22 cellular contexts compared by ENCODE assay signal in genomic region chr10:110218627-110219026, GRCh38. TPM values are rescaled to one million over a fixed set of nuclear protein-coding genes. Genes with fewer than 3 reads are reported as not detected.
DNase-seq lines count a peak whose midpoint lies in the region; ATAC-seq, FAIRE-seq and TF ChIP-seq lines count a peak whose summit lies in the region.
"Had no signal": no experiment of that assay in that cellular context is flagged by ENCODE, and none has a peak within 500 bp of the region (broad histone marks: within the 10 kb centered on the region; RNA-seq: fewer than 3 reads in every experiment).

No MANE protein-coding gene starts in this region.

- H3K4me1 ChIP-seq in K562 (replicated peaks in 1 of 2; ENCODE audit: control insufficient read depth in 2 of 2, insufficient read depth in 2 of 2, low read length in 2 of 2) (peaks cover 38 to 54% of the 10 kb centered on the region in 2 experiments; a peak in 4 of 5 replicates), sigmoid colon (peaks cover 0 to 65% (median 52%) of the 10 kb centered on the region in 4 donors)

- TF ChIP-seq EP300 in K562 (IDR thresholded peaks at IDR 0.05; ENCODE audit: low read length) (no peak), sigmoid colon (IDR thresholded peaks at IDR 0.05) (no peak)

- TF ChIP-seq POLR2A in K562 (conservative IDR thresholded peaks at IDR 0.05) (no peak), sigmoid colon (IDR thresholded peaks at IDR 0.05) (no peak)

- DNase-seq in SKM-1 (lab: John Stamatoyannopoulos, UW; ENCODE audit: unreplicated experiment) (peak; percentile 6), SKM-1 treated with dmso at 0.1 percent for 144 hours (lab: John Stamatoyannopoulos, UW; ENCODE audit: unreplicated experiment) (no peak), KBM-7 (peak; percentile 58), K562 (ENCODE audit: extremely low read depth in 1 of 4, low spot score in 3 of 4) (no peak), sigmoid colon (no peak)
- DNase-seq: 8988T; adrenal gland; BE2C; caudate nucleus; head of caudate nucleus; immature natural killer cell; naive thymus-derived CD4-positive, alpha-beta T cell; NCI-H2029; pancreas; SHP77; WERI-Rb-1 had no signal

- ATAC-seq in K562 (no peak), HG03469 (IDR thresholded peaks at IDR 0.05; ENCODE audit: unreplicated experiment) (no peak), HG02840 (IDR thresholded peaks at IDR 0.05; ENCODE audit: low FRiP score, unreplicated experiment) (no peak), GM21390 (IDR thresholded peaks at IDR 0.05; ENCODE audit: unreplicated experiment) (no peak)
- ATAC-seq: naive thymus-derived CD4-positive, alpha-beta T cell; pancreas had no signal

- no peak overlapping the region for H3K4me2 ChIP-seq in K562 (ENCODE audit: insufficient read depth, low read length)

- H3K27me3 ChIP-seq in K562 (ENCODE audit: control insufficient read depth in 2 of 2, insufficient read depth in 2 of 2, low read length in 2 of 2) (no peaks in the 10 kb centered on the region), sigmoid colon (no peaks in the 10 kb centered on the region)
- H3K27me3 ChIP-seq: adrenal gland, BE2C, pancreas had no signal

- H3K36me3 ChIP-seq in K562 (ENCODE audit: control insufficient read depth, insufficient read depth, low read length) (no peaks in the 10 kb centered on the region), sigmoid colon (no peaks in the 10 kb centered on the region)
- H3K36me3 ChIP-seq: adrenal gland, BE2C, pancreas, WERI-Rb-1 had no signal

- no peak overlapping the region for H3K27ac ChIP-seq in K562 (ENCODE audit: extremely low read depth, low read depth, low read length)
- H3K27ac ChIP-seq in sigmoid colon, result peak overlapping the region in 3 of 4 donors; percentile 2 to 92 (median 91)
- H3K27ac ChIP-seq: pancreas, WERI-Rb-1 had no signal

- POLR2A ChIA-PET in K562 (lab: Yijun Ruan, JAX), result interaction anchor here (4.9 kb wide), 1 partner anchor 7 kb away, joined by 61 read pairs; no protein-coding TSS in a partner anchor

- H3K4me3 ChIP-seq in K562, result no peak overlapping the region
- no peak overlapping the region for H3K4me3 ChIP-seq in sigmoid colon
- H3K4me3 ChIP-seq: adrenal gland, lung, pancreas had no signal

- no peak for FAIRE-seq in K562 (lab: Jason Lieb, UNC)
- FAIRE-seq: D721Med, G401.6, pancreas had no signal

- H3K9me1 ChIP-seq in K562 (ENCODE audit: control insufficient read depth, insufficient read depth, low read length), result no peaks in the 10 kb centered on the region

- TF ChIP-seq RAD21 in K562 (CRISPR knock-in tag; conservative IDR thresholded peaks at IDR 0.05 in 1 of 2, IDR thresholded peaks at IDR 0.05 in 1 of 2), result no peak

- BruUV-seq in K562 (replicated peaks; lab: Mats Ljungman, UMichigan), result no TSS peak

- H4K20me1 ChIP-seq in K562 (replicated peaks; ENCODE audit: control insufficient read depth, insufficient read depth, low read length), result no peaks in the 10 kb centered on the region

- 67% methylated on average over 6 of the region's 7 CpGs for WGBS in K562 (ENCODE audit: insufficient coverage, low coverage, missing lambda C conversion rate)
- WGBS in sigmoid colon, 2 donors, result 66 to 80% methylated on average over 7 of the region's 7 CpGs

- intact Hi-C loops in K562 (cut with micrococcal nuclease) (no loop called here), sigmoid colon (cut with DNase I) (no loop called here)

- no peak overlapping the region for H2AFZ ChIP-seq in K562 (ENCODE audit: low read depth, low read length)

- in situ Hi-C loops in KBM-7 (cut with MboI; ENCODE audit: low pct_unique_long_range_greater_than_20kb, low sequenced_read_pairs) (no loop called here), K562 (cut with MboI) (no loop called here)

- TF ChIP-seq CTCF in K562 (IDR thresholded peaks at IDR 0.05 in 2 of 3, conservative IDR thresholded peaks at IDR 0.05 in 1 of 3; ENCODE audit: insufficient read depth in 2 of 3, low read depth in 1 of 3, low read length in 3 of 3) (no peak), sigmoid colon (IDR thresholded peaks at IDR 0.05) (no peak)

- H3K9ac ChIP-seq in K562 (ENCODE audit: insufficient read depth in 1 of 2, low read depth in 2 of 2, low read length in 2 of 2), result peak overlapping the region in 1 of 2 experiments; percentile 76; a peak in 1 of 4 replicates

- CTCF ChIA-PET in K562 (lab: Yijun Ruan, JAX; ENCODE audit: low intra/inter-chr PET ratio), result no interaction called here

- H3K9me3 ChIP-seq in K562 (replicated peaks; ENCODE audit: control insufficient read depth, insufficient read depth, low read depth, low read length), result no peaks in the 10 kb centered on the region
- no peaks in the 10 kb centered on the region for H3K9me3 ChIP-seq in sigmoid colon
- H3K9me3 ChIP-seq: adrenal gland, BE2C, pancreas had no signal

- peaks cover 69% of the 10 kb centered on the region for H3K79me2 ChIP-seq in K562 (ENCODE audit: control insufficient read depth, insufficient read depth, low read length)

TF ChIP-seq in K562, 482 proteins besides CTCF, POLR2A, EP300 and RAD21:
- TF ChIP-seq NCOA1 (IDR thresholded peaks at IDR 0.05; ENCODE audit: low read depth) (no peak), ZNF239 (CRISPR knock-in tag; IDR thresholded peaks at IDR 0.05) (no peak), ELF4 (CRISPR knock-in tag; IDR thresholded peaks at IDR 0.05) (no peak), SPI1 (IDR thresholded peaks at IDR 0.05; ENCODE audit: borderline replicate concordance, low read depth, low read length) (peak; percentile 12; the same call in 1 of the 2 replicates), ZNF609 (CRISPR knock-in tag; IDR thresholded peaks at IDR 0.05; ENCODE audit: borderline replicate concordance) (no peak)

RNA-seq across cellular contexts. Expression of gene MXI1, which starts 11.2 kb away (rescaled TPM):
- total RNA-seq in K562 (2011; cell fraction: chromatin; rRNA removed; ENCODE audit: low replicate concordance), result 6.0 and 16.1 TPM in 2 replicates
- 4.0 and 5.7 TPM in 2 replicates for total RNA-seq in K562 (2011; cell fraction: nucleolus; rRNA removed)
- total RNA-seq in K562 (2011; cell fraction: nucleoplasm; rRNA removed), result 9.7 and 17.9 TPM in 2 replicates
- 14.3 and 18.2 TPM in 2 replicates for total RNA-seq in K562 (2014; rRNA removed)
- total RNA-seq in K562 (2014; rRNA removed; fragmentation: Illumina TruSeq; extraction: Trizol), result 14.8 and 21.2 TPM in 2 replicates
- 8.0 and 9.1 TPM in 2 replicates for total RNA-seq in K562 (2015; rRNA removed; fragmentation: Illumina TruSeq; extraction: Trizol)
- total RNA-seq in K562 (2021), result 16.4 and 17.8 TPM in 2 replicates
- polyA plus RNA-seq in K562 (2011; rRNA removed), result 23.7 and 24.4 TPM in 2 replicates
- 10.5 and 13.2 TPM in 2 replicates for polyA plus RNA-seq in K562 (2011; cell fraction: cytosol; rRNA removed)
- polyA plus RNA-seq in K562 (2011; cell fraction: nucleus; rRNA removed), result 18.3 and 28.9 TPM in 2 replicates
- 12.3 and 13.1 TPM in 2 replicates for polyA plus RNA-seq in K562 (2012)
- polyA plus RNA-seq in K562 (2014; fragmentation: Illumina TruSeq; extraction: Trizol), result 13.7 and 17.6 TPM in 2 replicates
- polyA plus RNA-seq in K562 (2014; fragmentation: Nextera tagmentation; extraction: Ambion mirVana), result 10 to 100 TPM; 11.4 to 15.8 TPM
- polyA plus RNA-seq in K562 (2014; rRNA removed), result 12.9 and 13.4 TPM in 2 replicates
- 27.0 and 27.3 TPM in 2 replicates for polyA minus RNA-seq in K562 (2011; rRNA and poly(A)+ RNA removed)
- polyA minus RNA-seq in K562 (2011; cell fraction: cytosol; rRNA and poly(A)+ RNA removed), result 17.8 and 21.1 TPM in 2 replicates
- polyA minus RNA-seq in K562 (2011; cell fraction: nucleus; rRNA and poly(A)+ RNA removed), result 5.9 and 12.3 TPM in 2 replicates
- total RNA-seq in sigmoid colon, result 100 to 1,000 TPM in 3 of 4 donors, 10 to 100 TPM in 1; 92.0 to 148 (median 107) TPM
- 10 to 100 TPM; 52.2 to 84.7 (median 84.2) TPM for polyA plus RNA-seq in sigmoid colon

Comparison
In these comparisons a context has a peak if more than half of its experiments do, and no peak if none do; other contexts are left out.
1. DNase-seq: peak in SKM-1 (single experiment) and KBM-7 (single experiment); none in SKM-1 treated with dmso at 0.1 percent for 144 hours (single experiment), K562 (0 of 4) and sigmoid colon (single experiment).
2. RNA of gene MXI1, which starts 11.2 kb away (total RNA-seq): 92.0 to 148 TPM in sigmoid colon; 4.0 to 21.2 TPM in K562; every median in the first group is over 4 times any median in the second.